ENCODE assay signal across 12 cellular contexts in genomic region chr19:5985098-5985783, GRCh38. TPM values are rescaled to one million over a fixed set of nuclear protein-coding genes. Genes with fewer than 3 reads are reported as not detected.
DNase-seq lines count a peak whose midpoint lies in the region; ATAC-seq and TF ChIP-seq lines count a peak whose summit lies in the region.
"Had no signal": no experiment of that assay in that cellular context is flagged by ENCODE, and none has a peak within 500 bp of the region (broad histone marks: within the 10 kb centered on the region; RNA-seq: fewer than 3 reads in every experiment).

No MANE protein-coding gene starts in this region.

- no peak overlapping the region for H3K4me3 Mint-ChIP-seq in H9

- H3K36me3 ChIP-seq in stomach (no peaks in the 10 kb centered on the region), H7 (replicated peaks; ENCODE audit: control insufficient read depth, insufficient read depth, low read length) (no peaks in the 10 kb centered on the region)

- intact Hi-C loops in stomach (cut with DNase I; ENCODE audit: low total_unique reads): loop anchor here (5.0 kb wide), 1 partner anchor 37 kb away; no protein-coding TSS in a partner anchor

- no CpG with 5 or more reads among the region's 12 CpGs for WGBS in H9 (ENCODE audit: extremely low coverage, insufficient read length, low lambda C conversion rate)
- WGBS in stomach, 5 donors: 63 to 71% (median 68%) methylated on average over 12 of the region's 12 CpGs

- peak overlapping the region; percentile 25 for H2BK12ac ChIP-seq in H9 (ENCODE audit: insufficient read length, low read depth, low read length)

- TF ChIP-seq POLR2A in stomach (IDR thresholded peaks at IDR 0.05): no peak

- no peak for DNase-seq in H9
- peak; percentile 82 for DNase-seq in fibroblast of pulmonary artery (ENCODE audit: low read depth)
- DNase-seq in stomach: no peak
- no peak for DNase-seq in H7
- DNase-seq in HT-29 (ENCODE audit: low spot score): no peak
- DNase-seq in NCI-H82 treated with DMSO at 0.1 percent for 48 hours (lab: John Stamatoyannopoulos, UW; ENCODE audit: unreplicated experiment): no peak
- DNase-seq: NCI-H2171, Right ventricle myocardium superior, small intestine had no signal

- no peak overlapping the region for H2BK15ac ChIP-seq in H9 (ENCODE audit: low read depth, low read length)

- H3K27ac ChIP-seq in H9 (ENCODE audit: insufficient read length, low read depth, low read length): no peak overlapping the region
- peak overlapping the region; percentile 25 to 70 (median 56) for H3K27ac ChIP-seq in stomach

- H4K91ac ChIP-seq in H9 (ENCODE audit: insufficient read length, low read depth, low read length): no peak overlapping the region

- H3K4ac ChIP-seq in H9 (ENCODE audit: low read depth, low read length): no peak overlapping the region

- no peak overlapping the region for H2BK120ac ChIP-seq in H9 (ENCODE audit: low read depth, low read length, poor library complexity, severe bottlenecking)

- H3K23ac ChIP-seq in H9 (ENCODE audit: insufficient read length, low read depth, low read length): no peak overlapping the region

- H3K9ac ChIP-seq in H9 (ENCODE audit: extremely low read depth, insufficient read length, low read length): no peak overlapping the region

- TF ChIP-seq EP300 in stomach (IDR thresholded peaks at IDR 0.05): no peak

- H3K18ac ChIP-seq in H9 (ENCODE audit: insufficient read length, low read depth, low read length): no peak overlapping the region

- no peak overlapping the region for H3T11ph ChIP-seq in H9 (ENCODE audit: low read length)

- no peak overlapping the region for H2AK5ac ChIP-seq in H9 (ENCODE audit: insufficient read length, low read length)

- H3K9me3 Mint-ChIP-seq in H9: no peaks in the 10 kb centered on the region; a peak in 1 of 5 replicates
- H3K9me3 Mint-ChIP-seq: IgD-negative memory B cell had no signal

- no peaks in the 10 kb centered on the region; a peak in 2 of 7 replicates for H3K36me3 Mint-ChIP-seq in H9 (ENCODE audit: insufficient read depth in 1 of 3, low read depth in 3 of 3)
- H3K36me3 Mint-ChIP-seq: IgD-negative memory B cell had no signal

- H3K4me3 ChIP-seq in fibroblast of pulmonary artery (replicated peaks; ENCODE audit: low read depth, low read length) (no peak overlapping the region), stomach (no peak overlapping the region), H7 (ENCODE audit: insufficient read depth, low read depth, low read length) (no peak overlapping the region)

- no peaks in the 10 kb centered on the region for H3K79me2 ChIP-seq in H9 (ENCODE audit: insufficient read depth, low read length)

- H3K14ac ChIP-seq in H9 (ENCODE audit: insufficient read depth, low read length): no peak overlapping the region

- no peak overlapping the region for H3K27ac Mint-ChIP-seq in H9

- no peak overlapping the region for H4K5ac ChIP-seq in H9 (ENCODE audit: insufficient read length, low read depth, low read length)

- H3K4me1 Mint-ChIP-seq in H9: peaks cover 19 to 22% of the 10 kb centered on the region in 2 experiments

- H3K79me1 ChIP-seq in H9 (ENCODE audit: insufficient read depth, low read depth, low read length, poor library complexity, severe bottlenecking): no peaks in the 10 kb centered on the region

- no peaks in the 10 kb centered on the region for H3K23me2 ChIP-seq in H9 (ENCODE audit: insufficient read length, low read depth, low read length, poor library complexity, severe bottlenecking)

- no peaks in the 10 kb centered on the region for H3K9me3 ChIP-seq in H9 (ENCODE audit: control insufficient read depth, low read depth, low read length)
- no peaks in the 10 kb centered on the region for H3K9me3 ChIP-seq in stomach

- H4K20me1 ChIP-seq in H9 (ENCODE audit: control insufficient read depth, insufficient read depth, insufficient read length): no peaks in the 10 kb centered on the region

- no peak overlapping the region for H3K56ac ChIP-seq in H9 (ENCODE audit: insufficient read length, low read depth, low read length)

- H2AFZ ChIP-seq in H9 (ENCODE audit: low read length): no peak overlapping the region

- H3K27me3 Mint-ChIP-seq in H9 (ENCODE audit: low read depth): peaks cover 18% of the 10 kb centered on the region

- TF ChIP-seq CTCF in H9 (conservative IDR thresholded peaks at IDR 0.05) (no peak), fibroblast of pulmonary artery (IDR thresholded peaks at IDR 0.05; ENCODE audit: low read length, missing control alignments) (no peak), stomach (IDR thresholded peaks at IDR 0.05) (no peak)

- no peaks in the 10 kb centered on the region for H3K27me3 ChIP-seq in H9 (ENCODE audit: insufficient read depth, low read length)
- no peaks in the 10 kb centered on the region for H3K27me3 ChIP-seq in stomach
- no peaks in the 10 kb centered on the region; the same call in 1 of the 2 replicates for H3K27me3 ChIP-seq in H7 (ENCODE audit: control insufficient read depth, insufficient read depth, low read length)

- H3K4me1 ChIP-seq in H9 (ENCODE audit: insufficient read depth, low read length) (no peaks in the 10 kb centered on the region; the same call in 1 of the 2 replicates), stomach (peaks cover 7 to 57% (median 38%) of the 10 kb centered on the region in 4 donors)

- H4K8ac ChIP-seq in H9 (replicated peaks; ENCODE audit: insufficient read length, low read depth, low read length): no peak overlapping the region

- no peak overlapping the region for H2BK5ac ChIP-seq in H9 (ENCODE audit: insufficient read length, low read length)

- no peak overlapping the region for H2BK20ac ChIP-seq in H9 (ENCODE audit: low read depth, low read length, poor library complexity, severe bottlenecking)

- peak; percentile 41; the same call in 2 of the 3 replicates for ATAC-seq in SK-N-SH treated with all-trans-retinoic acid at 6 μM for 48 hours
- no peak for ATAC-seq in HG03108 (IDR thresholded peaks at IDR 0.05; ENCODE audit: unreplicated experiment)

- no peak overlapping the region for H3K4me2 ChIP-seq in H9 (ENCODE audit: insufficient read depth, insufficient read length, low read length)

TF ChIP-seq in SK-N-SH treated with all-trans-retinoic acid at 6 μM for 48 hours, 23 proteins besides CTCF, POLR2A, EP300 and RAD21:
- TF ChIP-seq OSR1 (CRISPR knock-in tag; IDR thresholded peaks at IDR 0.05): no peak
- TF ChIP-seq POU6F1 (CRISPR knock-in tag; IDR thresholded peaks at IDR 0.05; ENCODE audit: borderline replicate concordance, low read depth): no peak
- TF ChIP-seq ZFP30 (CRISPR knock-in tag; IDR thresholded peaks at IDR 0.05): no peak
- TF ChIP-seq PATZ1 (CRISPR knock-in tag; IDR thresholded peaks at IDR 0.05; ENCODE audit: borderline replicate concordance): no peak
- no peak for TF ChIP-seq BACH2 (CRISPR knock-in tag; IDR thresholded peaks at IDR 0.05; ENCODE audit: borderline replicate concordance)

RNA-seq across cellular contexts. Expression of gene RANBP3, which starts 7.3 kb away (rescaled TPM):
- total RNA-seq in H9 (2021): 86.5 and 89.9 TPM in 2 replicates
- total RNA-seq in stomach: 100 to 1,000 TPM in 2 of 5 donors, 10 to 100 TPM in 3; 28.6 to 235 (median 85.9) TPM
- polyA plus RNA-seq in stomach: 10 to 100 TPM; 27.7 to 34.4 (median 31.2) TPM
- 73.7 and 79.7 TPM in 2 replicates for total RNA-seq in H7 (2014; rRNA removed; shearing (Covaris generic))
- total RNA-seq in HT-29 (2014; rRNA removed; shearing (Covaris generic)): 62.1 and 79.3 TPM in 2 replicates
